2 cellular contexts compared by ENCODE assay signal in the genomic region with DNA sequence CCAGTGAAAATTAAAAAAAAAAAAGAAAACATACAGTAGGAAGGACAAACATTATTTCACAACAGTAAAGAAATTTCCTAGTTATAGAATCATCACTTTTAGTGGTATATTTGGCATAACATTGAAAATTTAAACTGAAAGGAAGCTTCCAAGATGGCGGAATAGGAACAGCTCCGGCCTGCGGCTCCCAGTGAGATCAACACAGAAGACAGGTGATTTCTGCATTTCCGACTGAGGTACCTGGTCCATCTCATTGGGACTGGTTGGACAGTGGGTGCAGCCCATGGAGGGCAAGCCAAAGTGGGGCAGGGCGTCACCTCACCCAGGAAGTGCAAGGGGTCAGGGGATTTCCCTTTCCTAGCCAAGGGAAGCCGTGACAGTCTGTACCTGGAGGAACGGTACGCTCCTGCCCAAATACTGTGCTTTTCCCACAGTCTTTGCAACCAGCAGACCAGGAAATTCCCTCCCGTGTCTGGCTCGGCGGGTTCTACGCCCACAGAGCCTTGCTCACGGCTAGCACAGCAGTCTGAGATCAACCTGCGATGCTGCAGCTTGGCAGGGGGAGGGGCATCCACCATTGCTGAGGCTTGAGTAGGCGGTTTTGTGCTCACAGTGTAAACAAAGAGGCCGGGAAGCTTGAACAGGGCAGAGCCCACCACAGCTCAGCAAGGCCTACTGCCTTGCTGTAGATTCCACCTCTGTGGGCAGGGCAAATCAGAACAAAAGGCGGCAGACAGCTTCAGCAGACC.
TF ChIP-seq lines count a peak whose summit lies in the region.

No MANE protein-coding gene starts in this region.

TF ChIP-seq in SK-N-SH, 30 proteins besides CTCF, POLR2A, EP300 and RAD21 (continued from another document):
- TF ChIP-seq, protein P1, sequence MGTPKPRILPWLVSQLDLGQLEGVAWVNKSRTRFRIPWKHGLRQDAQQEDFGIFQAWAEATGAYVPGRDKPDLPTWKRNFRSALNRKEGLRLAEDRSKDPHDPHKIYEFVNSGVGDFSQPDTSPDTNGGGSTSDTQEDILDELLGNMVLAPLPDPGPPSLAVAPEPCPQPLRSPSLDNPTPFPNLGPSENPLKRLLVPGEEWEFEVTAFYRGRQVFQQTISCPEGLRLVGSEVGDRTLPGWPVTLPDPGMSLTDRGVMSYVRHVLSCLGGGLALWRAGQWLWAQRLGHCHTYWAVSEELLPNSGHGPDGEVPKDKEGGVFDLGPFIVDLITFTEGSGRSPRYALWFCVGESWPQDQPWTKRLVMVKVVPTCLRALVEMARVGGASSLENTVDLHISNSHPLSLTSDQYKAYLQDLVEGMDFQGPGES (IDR thresholded peaks at IDR 0.05; ENCODE audit: low read depth, low read length), result no peak
TF ChIP-seq in SK-N-SH: peak in this region for 0.

TF ChIP-seq in SK-N-SH treated with all-trans-retinoic acid at 6 μM for 48 hours, 23 proteins besides CTCF, POLR2A, EP300 and RAD21 (continued from another document):
- TF ChIP-seq, protein P2, sequence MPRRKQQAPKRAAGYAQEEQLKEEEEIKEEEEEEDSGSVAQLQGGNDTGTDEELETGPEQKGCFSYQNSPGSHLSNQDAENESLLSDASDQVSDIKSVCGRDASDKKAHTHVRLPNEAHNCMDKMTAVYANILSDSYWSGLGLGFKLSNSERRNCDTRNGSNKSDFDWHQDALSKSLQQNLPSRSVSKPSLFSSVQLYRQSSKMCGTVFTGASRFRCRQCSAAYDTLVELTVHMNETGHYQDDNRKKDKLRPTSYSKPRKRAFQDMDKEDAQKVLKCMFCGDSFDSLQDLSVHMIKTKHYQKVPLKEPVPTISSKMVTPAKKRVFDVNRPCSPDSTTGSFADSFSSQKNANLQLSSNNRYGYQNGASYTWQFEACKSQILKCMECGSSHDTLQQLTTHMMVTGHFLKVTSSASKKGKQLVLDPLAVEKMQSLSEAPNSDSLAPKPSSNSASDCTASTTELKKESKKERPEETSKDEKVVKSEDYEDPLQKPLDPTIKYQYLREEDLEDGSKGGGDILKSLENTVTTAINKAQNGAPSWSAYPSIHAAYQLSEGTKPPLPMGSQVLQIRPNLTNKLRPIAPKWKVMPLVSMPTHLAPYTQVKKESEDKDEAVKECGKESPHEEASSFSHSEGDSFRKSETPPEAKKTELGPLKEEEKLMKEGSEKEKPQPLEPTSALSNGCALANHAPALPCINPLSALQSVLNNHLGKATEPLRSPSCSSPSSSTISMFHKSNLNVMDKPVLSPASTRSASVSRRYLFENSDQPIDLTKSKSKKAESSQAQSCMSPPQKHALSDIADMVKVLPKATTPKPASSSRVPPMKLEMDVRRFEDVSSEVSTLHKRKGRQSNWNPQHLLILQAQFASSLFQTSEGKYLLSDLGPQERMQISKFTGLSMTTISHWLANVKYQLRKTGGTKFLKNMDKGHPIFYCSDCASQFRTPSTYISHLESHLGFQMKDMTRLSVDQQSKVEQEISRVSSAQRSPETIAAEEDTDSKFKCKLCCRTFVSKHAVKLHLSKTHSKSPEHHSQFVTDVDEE (CRISPR knock-in tag; IDR thresholded peaks at IDR 0.05), result no peak
- TF ChIP-seq, protein P3, sequence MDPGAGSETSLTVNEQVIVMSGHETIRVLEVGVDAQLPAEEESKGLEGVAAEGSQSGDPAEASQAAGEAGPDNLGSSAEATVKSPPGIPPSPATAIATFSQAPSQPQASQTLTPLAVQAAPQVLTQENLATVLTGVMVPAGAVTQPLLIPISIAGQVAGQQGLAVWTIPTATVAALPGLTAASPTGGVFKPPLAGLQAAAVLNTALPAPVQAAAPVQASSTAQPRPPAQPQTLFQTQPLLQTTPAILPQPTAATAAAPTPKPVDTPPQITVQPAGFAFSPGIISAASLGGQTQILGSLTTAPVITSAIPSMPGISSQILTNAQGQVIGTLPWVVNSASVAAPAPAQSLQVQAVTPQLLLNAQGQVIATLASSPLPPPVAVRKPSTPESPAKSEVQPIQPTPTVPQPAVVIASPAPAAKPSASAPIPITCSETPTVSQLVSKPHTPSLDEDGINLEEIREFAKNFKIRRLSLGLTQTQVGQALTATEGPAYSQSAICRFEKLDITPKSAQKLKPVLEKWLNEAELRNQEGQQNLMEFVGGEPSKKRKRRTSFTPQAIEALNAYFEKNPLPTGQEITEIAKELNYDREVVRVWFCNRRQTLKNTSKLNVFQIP (CRISPR knock-in tag; IDR thresholded peaks at IDR 0.05; ENCODE audit: borderline replicate concordance, low read depth), result no peak
- no peak for TF ChIP-seq ZNF8 (CRISPR knock-in tag; IDR thresholded peaks at IDR 0.05)
